Comparison of ENCODE assay signal across 8 cellular contexts in the genomic region with DNA sequence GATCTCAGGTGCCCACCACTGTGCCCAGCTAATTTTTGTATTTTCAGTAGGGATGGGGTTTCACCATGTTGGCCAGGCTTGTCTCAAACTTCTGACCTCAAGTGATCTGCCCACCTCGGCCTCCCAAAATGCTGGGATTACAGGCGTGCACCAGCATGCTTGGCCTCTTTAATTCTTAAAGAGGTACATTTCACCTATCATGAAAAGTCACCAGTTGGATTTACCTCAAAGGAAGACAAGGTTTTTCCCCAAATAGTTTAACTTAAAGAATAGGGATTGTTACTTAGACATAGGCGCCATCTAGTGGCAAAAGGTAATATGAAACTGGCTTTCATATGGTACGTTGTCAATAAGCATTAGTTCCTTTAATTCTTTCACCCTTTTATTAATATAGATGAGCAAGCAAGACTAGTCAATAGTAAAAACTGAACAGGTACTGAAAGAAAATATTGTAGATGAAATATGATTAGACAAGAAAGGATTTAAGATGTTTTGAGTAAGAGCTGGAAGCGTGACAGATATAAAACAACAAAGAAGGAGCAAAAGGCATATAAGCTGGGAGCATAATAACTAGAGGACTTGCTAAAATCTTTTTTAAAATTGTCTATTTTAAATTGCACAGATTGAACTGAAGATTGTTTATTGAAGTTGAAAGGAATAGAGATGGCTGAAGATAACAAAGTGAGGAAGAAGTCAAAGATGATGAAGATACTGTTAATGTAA. TPM values are rescaled to one million over a fixed set of nuclear protein-coding genes. Genes with fewer than 3 reads are reported as not detected.
DNase-seq lines count a peak whose midpoint lies in the region; ATAC-seq, FAIRE-seq and TF ChIP-seq lines count a peak whose summit lies in the region.

No MANE protein-coding gene starts in this region.

- H3K4me1 ChIP-seq in heart right ventricle (no peaks in the 10 kb centered on the region), mucosa of descending colon (ENCODE audit: low read depth) (no peaks in the 10 kb centered on the region)

- intact Hi-C loops in heart right ventricle (cut with DNase I) (loop anchor here in 8 of 10 donors (2.0 to 10.0 kb wide), 3 partner anchors 48 to 51 kb away; no protein-coding TSS in a partner anchor), cardiac septum (cut with DNase I) (loop anchor here (2.0 kb wide), 1 partner anchor 50 kb away; no protein-coding TSS in a partner anchor), mucosa of descending colon (cut with DNase I, micrococcal nuclease) (loop anchor here in 1 of 2 donors (10.0 kb wide), 1 partner anchor 48 kb away; no protein-coding TSS in a partner anchor)

- ATAC-seq in heart right ventricle (no peak), GM21528 (IDR thresholded peaks at IDR 0.05; ENCODE audit: low FRiP score, unreplicated experiment) (peak; percentile 80), mucosa of descending colon (peak; percentile 34)

- peak; percentile 78 for TF ChIP-seq RAD21 in Ishikawa (IDR thresholded peaks at IDR 0.05; ENCODE audit: low read depth)

- H3K4me3 ChIP-seq in heart right ventricle (no peak overlapping the region), mucosa of descending colon (no peak overlapping the region)

- 39 to 43% methylated on average over 5 of the region's 5 CpGs for WGBS in heart right ventricle, 2 donors

- H3K36me3 ChIP-seq in heart right ventricle (no peaks in the 10 kb centered on the region), mucosa of descending colon (ENCODE audit: low read depth) (no peaks in the 10 kb centered on the region)

- FAIRE-seq in colon (lab: Jason Lieb, UNC), result peak; percentile 33

- no peak for TF ChIP-seq EP300 in Ishikawa (IDR thresholded peaks at IDR 0.05; ENCODE audit: borderline replicate concordance)

- H3K9me3 ChIP-seq in heart right ventricle, result no peaks in the 10 kb centered on the region
- peaks cover 3% of the 10 kb centered on the region for H3K9me3 ChIP-seq in mucosa of descending colon

- H3K27me3 ChIP-seq in heart right ventricle, result no peaks in the 10 kb centered on the region

- peak in 1 of 2 donors; percentile 21 for DNase-seq in heart right ventricle
- DNase-seq in cardiac septum (ENCODE audit: low spot score), result no peak
- peak; percentile 22 for DNase-seq in OCI-M2 (lab: John Stamatoyannopoulos, UW; ENCODE audit: unreplicated experiment)
- peak in 1 of 3 donors; percentile 74 for DNase-seq in mucosa of descending colon
- no peak for DNase-seq in GF-D8 (lab: John Stamatoyannopoulos, UW)

- H3K27ac ChIP-seq in heart right ventricle, result no peak overlapping the region

- TF ChIP-seq CTCF in heart right ventricle (IDR thresholded peaks at IDR 0.05) (peak; percentile 59 to 86 (median 77)), mucosa of descending colon (IDR thresholded peaks at IDR 0.05) (no peak)

TF ChIP-seq in Ishikawa, 13 proteins besides CTCF, POLR2A, EP300 and RAD21:
- TF ChIP-seq, protein P1, sequence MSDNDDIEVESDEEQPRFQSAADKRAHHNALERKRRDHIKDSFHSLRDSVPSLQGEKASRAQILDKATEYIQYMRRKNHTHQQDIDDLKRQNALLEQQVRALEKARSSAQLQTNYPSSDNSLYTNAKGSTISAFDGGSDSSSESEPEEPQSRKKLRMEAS (IDR thresholded peaks at IDR 0.05), result no peak

RNA-seq across cellular contexts. Expression of a gene that starts 35.0 kb away (rescaled TPM):
- total RNA-seq in heart right ventricle (10 to 100 TPM; 35.5 to 57.3 (median 44.4) TPM), cardiac septum (46.0 TPM), mucosa of descending colon (10 to 100 TPM; 25.0 to 37.8 (median 30.0) TPM)
- 10 to 100 TPM; 21.6 to 66.9 TPM for polyA plus RNA-seq in heart right ventricle

Comparison
In these comparisons a context has a peak if more than half of its experiments do, and no peak if none do; other contexts are left out.
1. ATAC-seq: peak in GM21528 (single experiment) and mucosa of descending colon (single experiment); none in heart right ventricle (0 of 8).